Comparison of ENCODE assay signal across 1 cellular context in the genomic region with DNA sequence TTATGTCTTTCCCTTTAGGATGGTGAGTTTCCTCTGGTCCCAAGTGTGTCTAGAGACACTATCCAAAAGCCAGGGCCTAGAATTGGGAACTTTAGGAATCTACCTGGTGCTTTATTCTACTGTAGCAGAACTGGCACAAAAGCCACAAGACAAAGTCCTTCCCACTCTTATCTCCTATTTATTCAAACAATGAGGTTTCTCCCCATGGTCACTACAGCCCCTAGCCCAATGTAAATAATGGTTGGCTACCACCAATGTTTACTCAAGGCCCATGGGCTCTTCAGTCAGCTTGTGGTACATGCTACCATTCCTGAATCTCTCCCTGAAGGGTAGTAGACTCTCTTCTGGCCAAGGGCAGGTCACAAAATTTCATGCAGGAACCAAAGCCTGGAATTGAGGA.
TF ChIP-seq lines count a peak whose summit lies in the region.

No MANE protein-coding gene starts in this region.

TF ChIP-seq in H1, 55 proteins besides CTCF, POLR2A, EP300 and RAD21:
- TF ChIP-seq HDAC2 (IDR thresholded peaks at IDR 0.05; ENCODE audit: borderline replicate concordance in 1 of 2, low read depth in 2 of 2, low read length in 2 of 2): no peak
- no peak for TF ChIP-seq SIN3A (conservative IDR thresholded peaks at IDR 0.05 in 1 of 2, IDR thresholded peaks at IDR 0.05 in 1 of 2; ENCODE audit: low read depth in 1 of 2, low read length in 2 of 2)
- TF ChIP-seq CBX5 (IDR thresholded peaks at IDR 0.05; ENCODE audit: low read depth, low read length): no peak
- no peak for TF ChIP-seq TCF12 (IDR thresholded peaks at IDR 0.05; ENCODE audit: low read depth, low read length)
- TF ChIP-seq TAF1 (IDR thresholded peaks at IDR 0.05; ENCODE audit: low read depth, low read length): no peak
